In genomic region chr7:139118803-139119485, GRCh38 we compare ENCODE assay signal across 9 cellular contexts. TPM values are rescaled to one million over a fixed set of nuclear protein-coding genes. Genes with fewer than 3 reads are reported as not detected.
DNase-seq lines count a peak whose midpoint lies in the region; ATAC-seq, FAIRE-seq and TF ChIP-seq lines count a peak whose summit lies in the region.
"Had no signal": no experiment of that assay in that cellular context is flagged by ENCODE, and none has a peak within 500 bp of the region (broad histone marks: within the 10 kb centered on the region; RNA-seq: fewer than 3 reads in every experiment).

No MANE protein-coding gene starts in this region.

- DNase-seq in GM18507 (ENCODE audit: extremely low spot score, insufficient read length, low read depth) (no peak), Kasumi-1 (lab: John Stamatoyannopoulos, UW) (peak; percentile 16 to 18), sciatic nerve (ENCODE audit: low spot score) (no peak), hypothalamus (lab: John Stamatoyannopoulos, UW) (no peak), adrenal gland (no peak), head of caudate nucleus (no peak)
- DNase-seq in activated T-helper 1 cell treated with anti-CD3 and anti-CD28 coated beads, Interleukin-12 subunit alpha, Interleukin-12 subunit beta, Interleukin-2, Interleukin-4 antibody, amounts not matched to agents 30 ng/mL and 10 ng/mL and 1 ng/mL, durations not matched to agents 14 hours and 24 hours and 36 hours (ENCODE audit: low spot score): no peak

- peak; percentile 86 for FAIRE-seq in GM18507 (lab: Jason Lieb, UNC)

- no peaks in the 10 kb centered on the region for H3K27me3 Mint-ChIP-seq in activated T-helper 1 cell treated with anti-CD3 and anti-CD28 coated beads, Interleukin-12 subunit alpha, Interleukin-12 subunit beta, Interleukin-2, Interleukin-4 antibody, amounts not matched to agents 30 ng/mL and 10 ng/mL and 1 ng/mL, durations not matched to agents 14 hours and 24 hours and 36 hours (ENCODE audit: insufficient read depth)

- H3K4me1 Mint-ChIP-seq in activated T-helper 1 cell treated with anti-CD3 and anti-CD28 coated beads, Interleukin-12 subunit alpha, Interleukin-12 subunit beta, Interleukin-2, Interleukin-4 antibody, amounts not matched to agents 30 ng/mL and 10 ng/mL and 1 ng/mL, durations not matched to agents 14 hours and 24 hours and 36 hours (ENCODE audit: low read depth): peaks cover 39% of the 10 kb centered on the region

- peak overlapping the region; percentile 20 for H3K27ac Mint-ChIP-seq in activated T-helper 1 cell treated with anti-CD3 and anti-CD28 coated beads, Interleukin-12 subunit alpha, Interleukin-12 subunit beta, Interleukin-2, Interleukin-4 antibody, amounts not matched to agents 30 ng/mL and 10 ng/mL and 1 ng/mL, durations not matched to agents 14 hours and 24 hours and 36 hours

- 59 to 68% (median 66%) methylated on average over 7 of the region's 7 CpGs for WGBS in adrenal gland, 4 donors

- no peaks in the 10 kb centered on the region for H3K36me3 ChIP-seq in adrenal gland (replicated peaks in 1 of 2)

- H3K27ac ChIP-seq in adrenal gland: no peak overlapping the region
- H3K27ac ChIP-seq: SK-N-MC had no signal

- intact Hi-C loops in activated T-helper 1 cell treated with anti-CD3 and anti-CD28 coated beads, Interleukin-12 subunit alpha, Interleukin-12 subunit beta, Interleukin-2, Interleukin-4 antibody, amounts not matched to agents 30 ng/mL and 10 ng/mL and 1 ng/mL, durations not matched to agents 14 hours and 24 hours and 36 hours (cut with micrococcal nuclease): loop anchor here (1.0 to 10.0 kb wide), 3 partner anchors 10 to 1114 kb away; partner anchors contain the start of genes CREB3L2 and ZC3HAV1
- intact Hi-C loops in sciatic nerve (cut with DNase I) (no loop called here), adrenal gland (cut with DNase I) (no loop called here), head of caudate nucleus (cut with DNase I) (no loop called here)

- TF ChIP-seq POLR2A in adrenal gland (IDR thresholded peaks at IDR 0.05): no peak

- no peaks in the 10 kb centered on the region for H3K27me3 ChIP-seq in adrenal gland

- H3K4me3 Mint-ChIP-seq in activated T-helper 1 cell treated with anti-CD3 and anti-CD28 coated beads, Interleukin-12 subunit alpha, Interleukin-12 subunit beta, Interleukin-2, Interleukin-4 antibody, amounts not matched to agents 30 ng/mL and 10 ng/mL and 1 ng/mL, durations not matched to agents 14 hours and 24 hours and 36 hours: peak overlapping the region; percentile 34

- no peak for TF ChIP-seq CTCF in adrenal gland (IDR thresholded peaks at IDR 0.05)

- H3K36me3 Mint-ChIP-seq in activated T-helper 1 cell treated with anti-CD3 and anti-CD28 coated beads, Interleukin-12 subunit alpha, Interleukin-12 subunit beta, Interleukin-2, Interleukin-4 antibody, amounts not matched to agents 30 ng/mL and 10 ng/mL and 1 ng/mL, durations not matched to agents 14 hours and 24 hours and 36 hours (ENCODE audit: low read depth): no peaks in the 10 kb centered on the region

- no peak overlapping the region for H3K4me3 ChIP-seq in adrenal gland
- H3K4me3 ChIP-seq: SK-N-MC had no signal

- ATAC-seq in GM21737 (IDR thresholded peaks at IDR 0.05; ENCODE audit: unreplicated experiment) (peak; percentile 80), sciatic nerve (peak; percentile 39)

- H3K9me3 ChIP-seq in adrenal gland (replicated peaks in 1 of 3): no peaks in the 10 kb centered on the region

- no peaks in the 10 kb centered on the region for H3K9me3 Mint-ChIP-seq in activated T-helper 1 cell treated with anti-CD3 and anti-CD28 coated beads, Interleukin-12 subunit alpha, Interleukin-12 subunit beta, Interleukin-2, Interleukin-4 antibody, amounts not matched to agents 30 ng/mL and 10 ng/mL and 1 ng/mL, durations not matched to agents 14 hours and 24 hours and 36 hours

- H3K4me1 ChIP-seq in adrenal gland (replicated peaks in 1 of 2): peaks cover 0 to 6% of the 10 kb centered on the region in 2 donors

RNA-seq across cellular contexts. Expression of gene ZC3HAV1, which starts 9.4 kb away (rescaled TPM):
- total RNA-seq in activated T-helper 1 cell treated with anti-CD3 and anti-CD28 coated beads, Interleukin-12 subunit alpha, Interleukin-12 subunit beta, Interleukin-2, Interleukin-4 antibody, amounts not matched to agents 30 ng/mL and 10 ng/mL and 1 ng/mL, durations not matched to agents 14 hours and 24 hours and 36 hours: 89.7 and 90.0 TPM in 2 replicates
- total RNA-seq in sciatic nerve (38.2 TPM), adrenal gland (10 to 100 TPM; 28.8 to 50.8 (median 38.6) TPM)
- polyA plus RNA-seq in adrenal gland: 10 to 100 TPM in 1 of 3 donors, 1 to 10 TPM in 2; 7.7 to 33.6 (median 9.9) TPM

Comparison
In these comparisons a context has a peak if more than half of its experiments do, and no peak if none do; other contexts are left out.
1. DNase-seq: peak in Kasumi-1 (2 of 2); none in GM18507 (single experiment), activated T-helper 1 cell treated with anti-CD3 and anti-CD28 coated beads, Interleukin-12 subunit alpha, Interleukin-12 subunit beta, Interleukin-2, Interleukin-4 antibody, amounts not matched to agents 30 ng/mL and 10 ng/mL and 1 ng/mL, durations not matched to agents 14 hours and 24 hours and 36 hours (single experiment), sciatic nerve (single experiment), hypothalamus (0 of 51), adrenal gland (0 of 7) and head of caudate nucleus (0 of 42).